1 cellular context compared by ENCODE assay signal in genomic region chr11:60845338-60845737, GRCh38.
TF ChIP-seq lines count a peak whose summit lies in the region.

No MANE protein-coding gene starts in this region.

TF ChIP-seq in K562, 482 proteins besides CTCF, POLR2A, EP300 and RAD21:
- TF ChIP-seq ZBTB17 (CRISPR knock-in tag; IDR thresholded peaks at IDR 0.05) (no peak), ETS1 (conservative IDR thresholded peaks at IDR 0.05; ENCODE audit: control insufficient read depth, low read depth, low read length) (no peak), RBFOX2 (IDR thresholded peaks at IDR 0.05; ENCODE audit: low read depth, low read length) (no peak), HDGF (IDR thresholded peaks at IDR 0.05) (no peak), ARID3A (IDR thresholded peaks at IDR 0.05; ENCODE audit: borderline replicate concordance, low read depth, low read length) (no peak), BRF2 (IDR thresholded peaks at IDR 0.05; ENCODE audit: borderline replicate concordance, insufficient read depth, insufficient read length) (no peak), XRCC5 (IDR thresholded peaks at IDR 0.05; ENCODE audit: low read depth, low read length) (no peak), ZNF407 (IDR thresholded peaks at IDR 0.05; ENCODE audit: low read depth) (no peak), PTRF (tag; IDR thresholded peaks at IDR 0.05) (no peak), ZNF274 (IDR thresholded peaks at IDR 0.05; ENCODE audit: borderline replicate concordance, low read depth, low read length) (no peak), ZNF740 (CRISPR knock-in tag; IDR thresholded peaks at IDR 0.05) (no peak), ZNF740 (tag; IDR thresholded peaks at IDR 0.05) (no peak), MYNN (IDR thresholded peaks at IDR 0.05) (no peak), MYNN (CRISPR knock-in tag; IDR thresholded peaks at IDR 0.05) (no peak), TFAP4 (CRISPR knock-in tag; IDR thresholded peaks at IDR 0.05; ENCODE audit: borderline replicate concordance) (no peak), IRF9 (tag; IDR thresholded peaks at IDR 0.05) (no peak), ILF3 (IDR thresholded peaks at IDR 0.05; ENCODE audit: borderline replicate concordance) (no peak), GTF2A2 (tag; IDR thresholded peaks at IDR 0.05) (no peak)
